Comparison of ENCODE assay signal across 8 cellular contexts in the genomic region with DNA sequence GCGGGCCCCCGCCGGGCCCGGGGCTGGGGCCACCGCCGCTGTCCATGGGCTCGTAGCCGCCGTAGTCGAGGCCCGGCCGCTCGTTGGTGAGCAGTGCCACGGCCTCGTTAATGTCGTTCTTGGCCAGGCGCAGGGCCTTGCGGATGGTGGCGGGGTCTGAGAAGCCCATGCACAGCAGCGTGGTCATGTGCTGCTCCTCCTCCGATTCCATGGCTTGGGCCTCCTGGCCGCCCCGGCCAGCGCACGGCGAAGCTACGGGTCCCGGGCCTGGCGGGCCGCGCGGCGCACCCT. TPM values are rescaled to one million over a fixed set of nuclear protein-coding genes. Genes with fewer than 3 reads are reported as not detected.
DNase-seq lines count a peak whose midpoint lies in the region; ATAC-seq and TF ChIP-seq lines count a peak whose summit lies in the region.

No MANE protein-coding gene starts in this region.

- no peak for TF ChIP-seq CTCF in AG04450 (IDR thresholded peaks at IDR 0.05; ENCODE audit: low read depth, low read length)

- H3K4me1 ChIP-seq in duodenal mucosa (ENCODE audit: control insufficient read depth in 1 of 2, insufficient read depth in 2 of 2, low read length in 2 of 2): peaks cover 43 to 50% of the 10 kb centered on the region in 2 donors

- H3K4me3 ChIP-seq in AG04450 (ENCODE audit: low read depth, low read length) (peak overlapping the region; percentile 78), duodenal mucosa (ENCODE audit: low read depth in 1 of 2, low read length in 2 of 2) (peak overlapping the region; percentile 80 to 88)

- CTCF ChIA-PET in AG04450 (lab: Charles Lee): no interaction called here

- H3K27ac ChIP-seq in AG04450 (ENCODE audit: low read depth, low read length) (no peak overlapping the region), duodenal mucosa (ENCODE audit: low read depth, low read length) (peak overlapping the region; percentile 94), temporal lobe (ENCODE audit: low read depth, low read length) (peak overlapping the region; percentile 77)

- peak overlapping the region; percentile 86 to 89 for H3K9ac ChIP-seq in duodenal mucosa (ENCODE audit: low read depth in 1 of 2, low read length in 2 of 2)

- no peaks in the 10 kb centered on the region for H3K36me3 ChIP-seq in duodenal mucosa (ENCODE audit: control insufficient read depth in 1 of 2, insufficient read depth in 2 of 2, low read length in 2 of 2)

- POLR2A ChIA-PET in AG04450 (lab: Yijun Ruan, JAX): interaction anchor here (1.0 kb wide), 2 partner anchors 10 to 123 kb away, joined by 3 read pairs; no protein-coding TSS in a partner anchor

- H3K27me3 ChIP-seq in AG04450 (ENCODE audit: control insufficient read depth, insufficient read depth, low read length): no peaks in the 10 kb centered on the region
- H3K27me3 ChIP-seq in duodenal mucosa (ENCODE audit: control insufficient read depth in 1 of 2, insufficient read depth in 2 of 2, low read length in 2 of 2): no peaks in the 10 kb centered on the region

- DNase-seq in AG04450 (ENCODE audit: low read depth, low spot score): no peak
- DNase-seq in RPMI7951 (ENCODE audit: low read depth): peak; percentile 42
- peak; percentile 53 to 65 for DNase-seq in lung microvascular endothelial cell (ENCODE audit: low read depth in 2 of 2)
- DNase-seq in central memory CD4-positive, alpha-beta T cell: no peak

- ATAC-seq in GM18520 (IDR thresholded peaks at IDR 0.05; ENCODE audit: unreplicated experiment) (peak; percentile 12), HG03025 (IDR thresholded peaks at IDR 0.05; ENCODE audit: low FRiP score, unreplicated experiment) (peak; percentile 19)

- H3K9me3 ChIP-seq in AG04450 (ENCODE audit: control insufficient read depth, insufficient read depth, low read length) (no peaks in the 10 kb centered on the region), duodenal mucosa (ENCODE audit: control insufficient read depth in 1 of 2, low read length in 2 of 2) (no peaks in the 10 kb centered on the region)

RNA-seq across cellular contexts. Expression of a gene that starts 0.3 kb away (rescaled TPM):
- polyA plus RNA-seq in AG04450 (2011; rRNA removed): 18.3 and 20.9 TPM in 2 replicates
- 40.9 and 54.9 TPM in 2 replicates for polyA minus RNA-seq in AG04450 (2011; rRNA and poly(A)+ RNA removed)
- total RNA-seq in RPMI7951 (2014; rRNA removed; shearing (Covaris generic)): 21.3 and 26.2 TPM in 2 replicates
- total RNA-seq in lung microvascular endothelial cell (41.6 and 52.0 TPM in 2 replicates), temporal lobe (75.7 TPM)

Comparison
In these comparisons a context has a peak if more than half of its experiments do, and no peak if none do; other contexts are left out.
1. DNase-seq: peak in RPMI7951 (single experiment) and lung microvascular endothelial cell (2 of 2); none in AG04450 (single experiment) and central memory CD4-positive, alpha-beta T cell (single experiment).